In the genomic region with DNA sequence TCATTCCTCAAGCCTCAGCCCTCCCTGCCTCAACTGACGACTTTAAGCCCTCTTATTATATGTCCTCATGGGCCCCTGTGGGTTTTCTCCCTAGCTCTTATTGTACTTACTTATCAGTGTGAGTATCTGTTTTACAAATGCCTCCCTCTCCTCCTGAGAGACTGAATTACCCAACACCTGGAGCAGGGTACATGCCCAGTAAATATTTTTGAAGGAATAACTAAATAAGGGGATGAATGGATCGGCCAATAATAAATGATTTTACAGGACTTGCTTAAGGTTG, we compare ENCODE assay signal across 20 cellular contexts.
DNase-seq lines count a peak whose midpoint lies in the region; ATAC-seq and TF ChIP-seq lines count a peak whose summit lies in the region.
"Had no signal": no experiment of that assay in that cellular context is flagged by ENCODE, and none has a peak within 500 bp of the region (broad histone marks: within the 10 kb centered on the region; RNA-seq: fewer than 3 reads in every experiment).

No MANE protein-coding gene starts in this region.

- intact Hi-C loops in ascending aorta (cut with DNase I) (no loop called here), esophagus squamous epithelium (cut with DNase I) (no loop called here)

- no peaks in the 10 kb centered on the region for H3K36me3 Mint-ChIP-seq in nephron (ENCODE audit: low read depth)
- H3K36me3 Mint-ChIP-seq: CD4-positive, CD25-positive, alpha-beta regulatory T cell had no signal

- H3K4me3 ChIP-seq in ascending aorta, result no peak overlapping the region
- H3K4me3 ChIP-seq in stomach smooth muscle (ENCODE audit: low read length in 2 of 2), result no peak overlapping the region
- no peak overlapping the region for H3K4me3 ChIP-seq in esophagus squamous epithelium

- peaks cover 3 to 17% of the 10 kb centered on the region in 2 donors for H3K4me1 ChIP-seq in ascending aorta
- H3K4me1 ChIP-seq in stomach smooth muscle (ENCODE audit: control insufficient read depth, insufficient read depth, low read length), result peaks cover 27% of the 10 kb centered on the region
- H3K4me1 ChIP-seq in esophagus squamous epithelium, result peaks cover 0 to 13% (median 0%) of the 10 kb centered on the region in 3 donors

- H3K27me3 Mint-ChIP-seq in nephron (ENCODE audit: low read depth), result peaks cover 9% of the 10 kb centered on the region
- H3K27me3 Mint-ChIP-seq: CD4-positive, CD25-positive, alpha-beta regulatory T cell had no signal

- peaks cover 30% of the 10 kb centered on the region for H3K4me1 Mint-ChIP-seq in nephron
- H3K4me1 Mint-ChIP-seq: CD4-positive, CD25-positive, alpha-beta regulatory T cell had no signal

- no peak overlapping the region for H3K9ac ChIP-seq in stomach smooth muscle (ENCODE audit: low read length in 2 of 2)
- H3K9ac ChIP-seq: SK-N-SH had no signal

- H3K9me3 ChIP-seq in ascending aorta, result no peaks in the 10 kb centered on the region
- no peaks in the 10 kb centered on the region for H3K9me3 ChIP-seq in stomach smooth muscle (ENCODE audit: control insufficient read depth in 2 of 2, low read length in 2 of 2)
- no peaks in the 10 kb centered on the region for H3K9me3 ChIP-seq in esophagus squamous epithelium
- H3K9me3 ChIP-seq: SK-N-SH had no signal

- H3K4me3 Mint-ChIP-seq in nephron, result no peak overlapping the region
- H3K4me3 Mint-ChIP-seq: CD4-positive, CD25-positive, alpha-beta regulatory T cell; H9; HFFc6 had no signal

- no peaks in the 10 kb centered on the region for H3K9me3 Mint-ChIP-seq in nephron
- H3K9me3 Mint-ChIP-seq: H9 had no signal

- H3K27ac ChIP-seq in ascending aorta, result peak overlapping the region; percentile 74 to 75
- H3K27ac ChIP-seq in stomach smooth muscle (ENCODE audit: low read length), result peak overlapping the region; percentile 37
- H3K27ac ChIP-seq in esophagus squamous epithelium, result peak overlapping the region in 1 of 4 donors; percentile 25
- H3K27ac ChIP-seq: RWPE1 had no signal

- no peaks in the 10 kb centered on the region for H3K36me3 ChIP-seq in ascending aorta
- H3K36me3 ChIP-seq in stomach smooth muscle (ENCODE audit: control insufficient read depth in 2 of 2, insufficient read depth in 2 of 2, low read length in 2 of 2), result no peaks in the 10 kb centered on the region
- no peaks in the 10 kb centered on the region for H3K36me3 ChIP-seq in esophagus squamous epithelium

- DNase-seq in ascending aorta (ENCODE audit: low spot score in 2 of 2) (no peak), middle frontal gyrus (ENCODE audit: extremely low spot score, low spot score) (no peak), 8988T (no peak), esophagus squamous epithelium (lab: John Stamatoyannopoulos, UW) (no peak)
- DNase-seq: CD4-positive, CD25-positive, alpha-beta regulatory T cell; EL; GF-D8; HFFc6; Kasumi-1; NCI-H1694 treated with DMSO at 0.1 percent for 48 hours; NCI-H2081 treated with DMSO at 0.1 percent for 48 hours; NCI-H446 treated with DMSO at 0.1 percent for 48 hours; NCI-H69; SHP77 treated with DMSO at 0.1 percent for 48 hours; SK-N-SH had no signal

- no peak for TF ChIP-seq POLR2A in esophagus squamous epithelium (IDR thresholded peaks at IDR 0.05)

- no peak for ATAC-seq in HG03457 (IDR thresholded peaks at IDR 0.05; ENCODE audit: unreplicated experiment)

- 56 to 60% methylated on average over 2 of the region's 2 CpGs for WGBS in esophagus squamous epithelium, 2 donors

- no peak for TF ChIP-seq CTCF in ascending aorta (IDR thresholded peaks at IDR 0.05)
- TF ChIP-seq CTCF in nephron (IDR thresholded peaks at IDR 0.05; ENCODE audit: unreplicated experiment in 3 of 3), result no peak
- no peak for TF ChIP-seq CTCF in esophagus squamous epithelium (IDR thresholded peaks at IDR 0.05)

- no peaks in the 10 kb centered on the region for H3K27me3 ChIP-seq in ascending aorta
- no peaks in the 10 kb centered on the region for H3K27me3 ChIP-seq in stomach smooth muscle (ENCODE audit: control insufficient read depth in 1 of 2, insufficient read depth in 2 of 2, low read length in 2 of 2)
- H3K27me3 ChIP-seq in esophagus squamous epithelium, result no peaks in the 10 kb centered on the region

- H3K27ac Mint-ChIP-seq in nephron, result peak overlapping the region; percentile 75 to 86 (median 75)
- H3K27ac Mint-ChIP-seq: CD4-positive, CD25-positive, alpha-beta regulatory T cell; HFFc6 had no signal
